Comparison of ENCODE assay signal across 17 cellular contexts in the genomic region with DNA sequence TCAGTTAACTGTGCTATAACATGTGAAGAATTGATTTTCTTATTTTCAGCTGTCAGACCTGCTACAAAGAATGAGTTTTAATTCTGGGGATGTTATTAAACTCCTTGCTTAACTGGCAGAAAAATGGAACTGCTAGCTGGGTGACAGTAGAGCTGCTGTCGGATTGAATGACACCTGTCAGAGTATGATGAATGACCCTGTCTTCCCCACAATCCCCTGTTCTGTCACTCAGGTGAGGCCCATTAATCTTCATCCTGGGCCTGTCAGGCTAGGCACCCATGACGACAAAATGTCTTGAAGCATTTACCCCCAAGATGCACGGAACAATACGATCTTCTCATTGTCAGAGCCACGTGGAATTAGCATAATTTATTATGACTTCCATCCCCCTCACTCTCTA.
"Had no signal": no experiment of that assay in that cellular context is flagged by ENCODE, and none has a peak within 500 bp of the region (broad histone marks: within the 10 kb centered on the region; RNA-seq: fewer than 3 reads in every experiment).

No MANE protein-coding gene starts in this region.

- H3K36me3 ChIP-seq: esophagus muscularis mucosa, gastroesophageal sphincter, heart left ventricle, left lung, lower lobe of right lung had no signal

- DNase-seq: dermis blood vessel endothelial cell; dorsolateral prefrontal cortex; effector CD4-positive, alpha-beta T cell; effector memory CD4-positive, alpha-beta T cell; foreskin keratinocyte; heart left ventricle; left cardiac atrium; left lung; left ventricle myocardium superior; lower lobe of right lung; mesenchymal stem cell; mucosa of descending colon; naive B cell had no signal

- H3K27me3 ChIP-seq: esophagus muscularis mucosa, foreskin keratinocyte, gastroesophageal sphincter, heart left ventricle, hepatocyte, left lung had no signal

- H2AFZ ChIP-seq: hepatocyte had no signal

- H3K4me2 ChIP-seq: hepatocyte had no signal

- H3K79me2 ChIP-seq: hepatocyte had no signal

- H3K9me3 ChIP-seq: esophagus muscularis mucosa, gastroesophageal sphincter, heart left ventricle, left lung, lower lobe of right lung, mucosa of descending colon had no signal

- H3K27ac ChIP-seq: coronary artery, dorsolateral prefrontal cortex, esophagus muscularis mucosa, gastroesophageal sphincter, heart left ventricle, hepatocyte, left lung, lower lobe of right lung had no signal

- H3K4me1 ChIP-seq: esophagus muscularis mucosa, gastroesophageal sphincter, heart left ventricle, left lung, lower lobe of right lung had no signal

- H3K4me3 ChIP-seq: coronary artery, dorsolateral prefrontal cortex, esophagus muscularis mucosa, gastroesophageal sphincter, heart left ventricle, hepatocyte, left lung, lower lobe of right lung, mucosa of descending colon had no signal

- ATAC-seq: foreskin keratinocyte, gastroesophageal sphincter, heart left ventricle, left cardiac atrium, left lung, left ventricle myocardium superior, lower lobe of right lung, mucosa of descending colon had no signal
